17 cellular contexts compared by ENCODE assay signal in genomic region chr5:150217041-150217440, GRCh38. TPM values are rescaled to one million over a fixed set of nuclear protein-coding genes. Genes with fewer than 3 reads are reported as not detected.
A peak's percentile ranks its signal among the peaks of the same experiment; 100 is the strongest.
DNase-seq lines count a peak whose midpoint lies in the region; ATAC-seq, FAIRE-seq and TF ChIP-seq lines count a peak whose summit lies in the region.
"Had no signal": no experiment of that assay in that cellular context is flagged by ENCODE, and none has a peak within 500 bp of the region (broad histone marks: within the 10 kb centered on the region; RNA-seq: fewer than 3 reads in every experiment).

No MANE protein-coding gene starts in this region.

- H3K27me3 Mint-ChIP-seq in astrocyte (ENCODE audit: low read depth, unreplicated experiment) (peaks cover 16% of the 10 kb centered on the region), nephron (ENCODE audit: low read depth) (peaks cover 8% of the 10 kb centered on the region)
- H3K27me3 Mint-ChIP-seq in activated CD4-positive, alpha-beta T cell treated with anti-CD3 and anti-CD28 coated beads, Interleukin-2, amount 10 ng/mL, durations not matched to agents 24 days and 14 days: peaks cover 3% of the 10 kb centered on the region

- H4K20me1 ChIP-seq in astrocyte (ENCODE audit: insufficient read depth, low read length): no peaks in the 10 kb centered on the region

- TF ChIP-seq CTCF in astrocyte (IDR thresholded peaks at IDR 0.05; ENCODE audit: insufficient read depth, low read depth, low read length): no peak
- no peak for TF ChIP-seq CTCF in nephron (IDR thresholded peaks at IDR 0.05; ENCODE audit: unreplicated experiment in 3 of 3)

- H3K4me2 ChIP-seq in astrocyte (ENCODE audit: low read length): no peak overlapping the region

- H2AFZ ChIP-seq in astrocyte (ENCODE audit: low read depth, low read length): no peak overlapping the region

- intact Hi-C loops in activated CD4-positive, alpha-beta T cell treated with anti-CD3 and anti-CD28 coated beads, Interleukin-2, amount 10 ng/mL, durations not matched to agents 24 days and 14 days (cut with micrococcal nuclease): loop anchor here (10.0 kb wide), 1 partner anchor 212 kb away; the partner anchor contains the start of genes HMGXB3 and TIGD6

- peaks cover 17% of the 10 kb centered on the region for H3K4me1 ChIP-seq in astrocyte (ENCODE audit: insufficient read depth, low read length)

- no peaks in the 10 kb centered on the region for H3K9me3 ChIP-seq in astrocyte (ENCODE audit: insufficient read depth, low read depth, low read length)

- H3K27ac Mint-ChIP-seq in astrocyte (ENCODE audit: unreplicated experiment) (no peak overlapping the region), nephron (peak overlapping the region in 2 of 3 experiments; percentile 21 to 26)
- H3K27ac Mint-ChIP-seq in activated CD4-positive, alpha-beta T cell treated with anti-CD3 and anti-CD28 coated beads, Interleukin-2, amount 10 ng/mL, durations not matched to agents 24 days and 14 days: no peak overlapping the region
- H3K27ac Mint-ChIP-seq: CD8-positive, alpha-beta memory T cell; H9 had no signal

- no peak overlapping the region for H3K27ac ChIP-seq in astrocyte (ENCODE audit: low read depth, low read length)
- H3K27ac ChIP-seq: 22Rv1, SK-N-MC had no signal

- DNase-seq in DMS53 (lab: John Stamatoyannopoulos, UW) (peak; percentile 57), DMS53 treated with DMSO at 0.1 percent for 48 hours (lab: John Stamatoyannopoulos, UW; ENCODE audit: unreplicated experiment) (no peak), COR-L47 (lab: John Stamatoyannopoulos, UW) (peak; percentile 29), astrocyte (ENCODE audit: low read depth) (no peak), NAMALWA (ENCODE audit: low spot score) (no peak)
- no peak for DNase-seq in activated CD4-positive, alpha-beta T cell treated with anti-CD3 and anti-CD28 coated beads, Interleukin-2, amount 10 ng/mL, durations not matched to agents 24 days and 14 days
- DNase-seq: CD8-positive, alpha-beta memory T cell; DMS153; H9; Karpas-422; NCI-H1417 treated with DMSO at 0.1 percent for 48 hours; NK-92 treated with Interleukin-12 subunit alpha and Interleukin-12 subunit beta, amount 100 ng/mL, for 24 hours had no signal

- H3K9ac ChIP-seq in astrocyte (ENCODE audit: low read length): no peak overlapping the region

- H3K36me3 Mint-ChIP-seq in astrocyte (ENCODE audit: low read depth, unreplicated experiment): no peaks in the 10 kb centered on the region
- H3K36me3 Mint-ChIP-seq in nephron (ENCODE audit: low read depth): no peaks in the 10 kb centered on the region
- H3K36me3 Mint-ChIP-seq in activated CD4-positive, alpha-beta T cell treated with anti-CD3 and anti-CD28 coated beads, Interleukin-2, amount 10 ng/mL, durations not matched to agents 24 days and 14 days (ENCODE audit: low read depth): no peaks in the 10 kb centered on the region
- H3K36me3 Mint-ChIP-seq: CD8-positive, alpha-beta memory T cell had no signal

- no peak for FAIRE-seq in astrocyte (lab: Jason Lieb, UNC)

- H3K9me3 Mint-ChIP-seq in astrocyte (ENCODE audit: unreplicated experiment) (no peaks in the 10 kb centered on the region), nephron (no peaks in the 10 kb centered on the region)
- H3K9me3 Mint-ChIP-seq in activated CD4-positive, alpha-beta T cell treated with anti-CD3 and anti-CD28 coated beads, Interleukin-2, amount 10 ng/mL, durations not matched to agents 24 days and 14 days: no peaks in the 10 kb centered on the region
- H3K9me3 Mint-ChIP-seq: CD8-positive, alpha-beta memory T cell; H9 had no signal

- no peaks in the 10 kb centered on the region for H3K27me3 ChIP-seq in astrocyte (ENCODE audit: insufficient read depth, low read length)

- peaks cover 2% of the 10 kb centered on the region for H3K4me1 Mint-ChIP-seq in astrocyte (ENCODE audit: low read depth, unreplicated experiment)
- peaks cover 42% of the 10 kb centered on the region for H3K4me1 Mint-ChIP-seq in nephron
- H3K4me1 Mint-ChIP-seq in activated CD4-positive, alpha-beta T cell treated with anti-CD3 and anti-CD28 coated beads, Interleukin-2, amount 10 ng/mL, durations not matched to agents 24 days and 14 days: no peaks in the 10 kb centered on the region

- no peaks in the 10 kb centered on the region for H3K36me3 ChIP-seq in astrocyte (ENCODE audit: insufficient read depth, low read length)

- H3K4me3 Mint-ChIP-seq in astrocyte (ENCODE audit: unreplicated experiment) (peak overlapping the region; percentile 11), nephron (no peak overlapping the region)
- no peak overlapping the region for H3K4me3 Mint-ChIP-seq in activated CD4-positive, alpha-beta T cell treated with anti-CD3 and anti-CD28 coated beads, Interleukin-2, amount 10 ng/mL, durations not matched to agents 24 days and 14 days
- H3K4me3 Mint-ChIP-seq: CD8-positive, alpha-beta memory T cell; H9 had no signal

- H3K79me2 ChIP-seq in astrocyte (ENCODE audit: insufficient read depth, low read length): no peaks in the 10 kb centered on the region

- H3K4me3 ChIP-seq in astrocyte (ENCODE audit: insufficient read depth, low read depth, low read length): no peak overlapping the region
- H3K4me3 ChIP-seq: SK-N-MC had no signal

- ATAC-seq in GM18867 (IDR thresholded peaks at IDR 0.05; ENCODE audit: unreplicated experiment): no peak

RNA-seq across cellular contexts. Expression of gene SLC6A7, which starts 27.2 kb away (rescaled TPM):
- not detected in 2 replicates for total RNA-seq in astrocyte
- not detected in 2 replicates for total RNA-seq in activated CD4-positive, alpha-beta T cell treated with anti-CD3 and anti-CD28 coated beads, Interleukin-2, amount 10 ng/mL, durations not matched to agents 24 days and 14 days
- total RNA-seq: CD8-positive, alpha-beta memory T cell; H9 had no signal

RNA-seq across cellular contexts. Expression of gene CDX1, which starts 50.5 kb away (rescaled TPM):
- 0.50 TPM in 1 of 2 replicates, not detected in the other for total RNA-seq in astrocyte
- not detected in 2 replicates for total RNA-seq in activated CD4-positive, alpha-beta T cell treated with anti-CD3 and anti-CD28 coated beads, Interleukin-2, amount 10 ng/mL, durations not matched to agents 24 days and 14 days
- total RNA-seq: CD8-positive, alpha-beta memory T cell; NCI-H460 had no signal

Comparison
In these comparisons a context has a peak if more than half of its experiments do, and no peak if none do; other contexts are left out.
1. DNase-seq: peak in DMS53 (single experiment) and COR-L47 (single experiment); none in DMS53 treated with DMSO at 0.1 percent for 48 hours (single experiment), astrocyte (single experiment), activated CD4-positive, alpha-beta T cell treated with anti-CD3 and anti-CD28 coated beads, Interleukin-2, amount 10 ng/mL, durations not matched to agents 24 days and 14 days (single experiment) and NAMALWA (single experiment).
2. H3K27ac Mint-ChIP-seq: peak in nephron (2 of 3); none in astrocyte (single experiment) and activated CD4-positive, alpha-beta T cell treated with anti-CD3 and anti-CD28 coated beads, Interleukin-2, amount 10 ng/mL, durations not matched to agents 24 days and 14 days (single experiment).